ENCODE assay signal across 8 cellular contexts in the genomic region with DNA sequence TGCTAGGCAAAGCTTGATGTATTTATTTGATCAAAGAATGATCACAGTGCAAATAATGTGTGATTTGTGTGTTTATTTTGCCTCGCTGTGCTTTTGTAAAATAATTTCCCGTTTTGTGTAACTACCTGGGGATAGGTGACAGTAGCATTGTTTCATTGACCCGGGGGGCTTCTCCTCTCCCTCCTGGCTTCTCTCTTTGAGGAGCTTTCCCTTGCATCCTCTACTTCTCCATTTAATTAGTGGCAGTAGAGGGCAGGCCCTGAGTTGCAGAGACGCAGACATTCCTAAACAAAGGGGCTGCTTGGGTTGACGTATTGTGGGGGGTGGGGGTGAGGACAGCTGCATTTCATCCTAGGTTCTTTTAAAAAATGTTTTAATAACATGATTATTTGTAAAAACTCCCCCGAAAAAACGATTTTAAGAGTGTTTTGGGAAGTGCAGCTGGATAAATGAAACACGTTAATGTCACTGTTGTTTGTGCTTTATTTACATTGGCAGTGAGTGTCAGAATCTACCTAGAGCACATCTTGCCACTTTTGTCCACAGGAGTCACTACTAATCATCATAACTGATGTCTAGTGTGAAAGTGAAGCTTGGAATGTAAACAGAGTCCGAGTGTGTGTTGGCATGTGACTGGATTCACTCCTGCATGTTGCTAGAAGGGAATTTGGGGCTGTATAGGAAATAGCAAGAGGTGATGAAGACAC. TPM values are rescaled to one million over a fixed set of nuclear protein-coding genes. Genes with fewer than 3 reads are reported as not detected.
A peak's percentile ranks its signal among the peaks of the same experiment; 100 is the strongest.
DNase-seq lines count a peak whose midpoint lies in the region; ATAC-seq and TF ChIP-seq lines count a peak whose summit lies in the region.

No MANE protein-coding gene starts in this region.

- POLR2A ChIA-PET in activated CD8-positive, alpha-beta T cell treated with anti-CD3 and anti-CD28 coated beads for 36 hours (lab: Charles Lee), result no interaction called here

- H3K27ac Mint-ChIP-seq in activated T-cell treated with anti-CD3 and anti-CD28 coated beads, Interleukin-2, amount 50 U/mL, for 72 hours, result no peak overlapping the region
- no peak overlapping the region for H3K27ac Mint-ChIP-seq in activated CD8-positive, alpha-beta T cell treated with anti-CD3 and anti-CD28 coated beads for 36 hours

- H3K27ac ChIP-seq in subcutaneous abdominal adipose tissue (ENCODE audit: low read depth, low read length) (peak overlapping the region; percentile 81), gastrocnemius medialis (no peak overlapping the region)

- intact Hi-C loops in activated CD8-positive, alpha-beta T cell treated with anti-CD3 and anti-CD28 coated beads for 36 hours (cut with micrococcal nuclease), result no loop called here
- intact Hi-C loops in gastrocnemius medialis (cut with DNase I; ENCODE audit: low total_unique reads), result loop anchor here (10.0 kb wide), 1 partner anchor 449 kb away; no protein-coding TSS in a partner anchor

- CTCF ChIA-PET in activated CD8-positive, alpha-beta T cell treated with anti-CD3 and anti-CD28 coated beads for 36 hours (lab: Charles Lee), result interaction anchor here (0.5 to 2.4 kb wide), 3 partner anchors 75 to 162 kb away, joined by 4 to 16 read pairs (median 5); no protein-coding TSS in a partner anchor

- peak overlapping the region in 3 of 5 donors; percentile 68 to 79 (median 79) for H3K9ac ChIP-seq in subcutaneous abdominal adipose tissue (ENCODE audit: low read length in 5 of 5)

- peaks cover 35% of the 10 kb centered on the region for H3K27me3 Mint-ChIP-seq in activated T-cell treated with anti-CD3 and anti-CD28 coated beads, Interleukin-2, amount 50 U/mL, for 72 hours (ENCODE audit: low read depth)
- H3K27me3 Mint-ChIP-seq in activated CD8-positive, alpha-beta T cell treated with anti-CD3 and anti-CD28 coated beads for 36 hours, result peaks cover 13% of the 10 kb centered on the region

- H3K4me3 Mint-ChIP-seq in activated T-cell treated with anti-CD3 and anti-CD28 coated beads, Interleukin-2, amount 50 U/mL, for 72 hours, result peak overlapping the region; percentile 90 to 93
- H3K4me3 Mint-ChIP-seq in activated CD8-positive, alpha-beta T cell treated with anti-CD3 and anti-CD28 coated beads for 36 hours, result peak overlapping the region; percentile 93

- no peaks in the 10 kb centered on the region for H3K36me3 ChIP-seq in subcutaneous abdominal adipose tissue (ENCODE audit: control insufficient read depth in 5 of 5, insufficient read depth in 5 of 5, low read length in 5 of 5)
- no peaks in the 10 kb centered on the region for H3K36me3 ChIP-seq in gastrocnemius medialis

- H3K9me3 Mint-ChIP-seq in activated T-cell treated with anti-CD3 and anti-CD28 coated beads, Interleukin-2, amount 50 U/mL, for 72 hours, result no peaks in the 10 kb centered on the region
- H3K9me3 Mint-ChIP-seq in activated CD8-positive, alpha-beta T cell treated with anti-CD3 and anti-CD28 coated beads for 36 hours, result no peaks in the 10 kb centered on the region

- no peaks in the 10 kb centered on the region for H3K36me3 Mint-ChIP-seq in activated T-cell treated with anti-CD3 and anti-CD28 coated beads, Interleukin-2, amount 50 U/mL, for 72 hours (ENCODE audit: insufficient read depth in 2 of 2)
- peaks cover 2% of the 10 kb centered on the region for H3K36me3 Mint-ChIP-seq in activated CD8-positive, alpha-beta T cell treated with anti-CD3 and anti-CD28 coated beads for 36 hours (ENCODE audit: low read depth)

- no peaks in the 10 kb centered on the region for H3K27me3 ChIP-seq in subcutaneous abdominal adipose tissue (ENCODE audit: control insufficient read depth in 5 of 5, insufficient read depth in 4 of 5, low read length in 5 of 5)
- H3K27me3 ChIP-seq in gastrocnemius medialis, result peaks cover 0 to 4% (median 0%) of the 10 kb centered on the region in 3 donors

- peaks cover 0 to 45% (median 43%) of the 10 kb centered on the region in 5 donors for H3K4me1 ChIP-seq in subcutaneous abdominal adipose tissue (ENCODE audit: control insufficient read depth in 5 of 5, insufficient read depth in 5 of 5, low read length in 5 of 5)
- H3K4me1 ChIP-seq in gastrocnemius medialis, result peaks cover 0 to 16% of the 10 kb centered on the region in 2 donors

- DNase-seq in activated T-cell treated with anti-CD3 and anti-CD28 coated beads, Interleukin-2, amount 50 U/mL, for 72 hours, result no peak
- DNase-seq in activated T-cell treated with anti-CD3 and anti-CD28 coated beads, Interleukin-2, amount 50 U/mL, for 48 hours, result no peak
- DNase-seq in activated CD8-positive, alpha-beta T cell treated with anti-CD3 and anti-CD28 coated beads for 36 hours, result no peak
- peak; percentile 21 for DNase-seq in iPS-NIHi7 (ENCODE audit: extremely low spot score)
- DNase-seq in effector CD4-positive, alpha-beta T cell, result no peak
- DNase-seq in DMS114 treated with DMSO at 0.1 percent for 48 hours (lab: John Stamatoyannopoulos, UW; ENCODE audit: unreplicated experiment), result no peak
- no peak for DNase-seq in gastrocnemius medialis

- peaks cover 33% of the 10 kb centered on the region for H3K4me1 Mint-ChIP-seq in activated T-cell treated with anti-CD3 and anti-CD28 coated beads, Interleukin-2, amount 50 U/mL, for 72 hours (ENCODE audit: low read depth)
- H3K4me1 Mint-ChIP-seq in activated CD8-positive, alpha-beta T cell treated with anti-CD3 and anti-CD28 coated beads for 36 hours (ENCODE audit: low read depth), result peaks cover 27% of the 10 kb centered on the region

- no peak for ATAC-seq in activated T-cell treated with anti-CD3 and anti-CD28 coated beads, Interleukin-2, amount 50 U/mL, for 72 hours (replicated peaks in 1 of 2)
- ATAC-seq in activated CD8-positive, alpha-beta T cell treated with anti-CD3 and anti-CD28 coated beads for 36 hours, result no peak
- ATAC-seq in gastrocnemius medialis, result no peak

- TF ChIP-seq CTCF in activated CD8-positive, alpha-beta T cell treated with anti-CD3 and anti-CD28 coated beads for 36 hours (IDR thresholded peaks at IDR 0.05), result no peak
- no peak for TF ChIP-seq CTCF in gastrocnemius medialis (IDR thresholded peaks at IDR 0.05 in 4 of 5, conservative IDR thresholded peaks at IDR 0.05 in 1 of 5)

- no peak for TF ChIP-seq POLR2A in gastrocnemius medialis (IDR thresholded peaks at IDR 0.05)

- H3K9me3 ChIP-seq in subcutaneous abdominal adipose tissue (ENCODE audit: control insufficient read depth in 5 of 5, low read length in 5 of 5) (no peaks in the 10 kb centered on the region), gastrocnemius medialis (no peaks in the 10 kb centered on the region)

- in situ Hi-C loops in gastrocnemius medialis (cut with MboI; ENCODE audit: low sequenced_read_pairs in 4 of 4), result loop anchor here in 1 of 4 donors (10.0 to 25.0 kb wide), 2 partner anchors 79 to 291 kb away; no protein-coding TSS in a partner anchor

- H3K4me3 ChIP-seq in subcutaneous abdominal adipose tissue (ENCODE audit: low read depth in 1 of 5, low read length in 5 of 5), result peak overlapping the region; percentile 77 to 91 (median 85)
- H3K4me3 ChIP-seq in gastrocnemius medialis, result peak overlapping the region in 1 of 4 donors; percentile 68

RNA-seq across cellular contexts. Expression of a gene that starts 2.2 kb away (rescaled TPM):
- 1 to 10 TPM; 5.0 to 7.3 TPM for total RNA-seq in activated T-cell treated with anti-CD3 and anti-CD28 coated beads, Interleukin-2, amount 50 U/mL, for 72 hours
- 1 to 10 TPM; 7.5 to 8.5 TPM for total RNA-seq in activated CD8-positive, alpha-beta T cell treated with anti-CD3 and anti-CD28 coated beads for 36 hours
- 10 to 100 TPM; 27.4 to 81.5 (median 51.5) TPM for total RNA-seq in gastrocnemius medialis
